8 cellular contexts compared by ENCODE assay signal in genomic region chr3:39173726-39174125, GRCh38. TPM values are rescaled to one million over a fixed set of nuclear protein-coding genes. Genes with fewer than 3 reads are reported as not detected.
"Had no signal": no experiment of that assay in that cellular context is flagged by ENCODE, and none has a peak within 500 bp of the region (broad histone marks: within the 10 kb centered on the region; RNA-seq: fewer than 3 reads in every experiment).

No MANE protein-coding gene starts in this region.

RNA-seq across cellular contexts. Expression of gene XIRP1, which starts 18.7 kb away (rescaled TPM):
- total RNA-seq: naive thymus-derived CD8-positive, alpha-beta T cell; neural crest cell; occipital lobe; osteocyte; progenitor cell of endocrine pancreas; pulmonary artery endothelial cell; renal cortical epithelial cell had no signal
- polyA plus RNA-seq: naive thymus-derived CD8-positive, alpha-beta T cell; neural cell had no signal
